In the genomic region with DNA sequence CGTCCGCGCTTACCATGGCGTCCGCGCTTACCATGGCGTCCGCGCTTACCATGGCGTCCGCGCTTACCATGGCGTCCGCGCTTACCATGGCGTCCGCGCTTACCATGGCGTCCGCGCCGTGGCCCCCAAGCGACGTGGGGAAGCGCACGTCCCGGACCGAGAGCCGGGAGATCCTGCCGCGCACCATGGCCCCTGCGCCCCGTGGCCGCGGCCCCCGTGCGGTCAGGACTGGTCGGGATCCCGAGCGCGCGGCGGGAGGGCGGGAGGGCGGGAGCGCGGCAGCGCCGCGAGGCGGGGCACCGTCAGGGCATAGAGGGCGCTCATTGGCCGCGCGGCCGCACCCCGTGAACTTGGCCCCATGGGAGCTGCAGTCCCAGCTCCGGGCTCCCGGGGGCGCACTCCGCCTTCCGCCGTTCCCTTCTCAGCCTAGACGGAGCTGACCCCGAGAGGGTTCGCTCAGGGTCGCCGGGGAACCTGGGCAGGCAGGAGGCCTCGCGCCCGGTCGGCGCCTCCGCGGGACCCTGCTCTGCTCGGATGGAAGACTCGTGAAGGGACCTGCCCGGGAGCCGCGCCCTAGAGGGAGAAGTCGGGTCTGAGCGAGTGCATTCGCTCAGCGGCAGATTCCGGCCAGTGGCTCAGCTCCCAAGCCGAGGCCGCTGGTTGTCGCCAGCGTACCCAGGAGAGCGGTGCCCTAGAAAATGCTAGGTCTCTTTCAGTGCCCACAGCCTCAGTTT, we compare ENCODE assay signal across 1 cellular context.
TF ChIP-seq lines count a peak whose summit lies in the region.

A gene with protein sequence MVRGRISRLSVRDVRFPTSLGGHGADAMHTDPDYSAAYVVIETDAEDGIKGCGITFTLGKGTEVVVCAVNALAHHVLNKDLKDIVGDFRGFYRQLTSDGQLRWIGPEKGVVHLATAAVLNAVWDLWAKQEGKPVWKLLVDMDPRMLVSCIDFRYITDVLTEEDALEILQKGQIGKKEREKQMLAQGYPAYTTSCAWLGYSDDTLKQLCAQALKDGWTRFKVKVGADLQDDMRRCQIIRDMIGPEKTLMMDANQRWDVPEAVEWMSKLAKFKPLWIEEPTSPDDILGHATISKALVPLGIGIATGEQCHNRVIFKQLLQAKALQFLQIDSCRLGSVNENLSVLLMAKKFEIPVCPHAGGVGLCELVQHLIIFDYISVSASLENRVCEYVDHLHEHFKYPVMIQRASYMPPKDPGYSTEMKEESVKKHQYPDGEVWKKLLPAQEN (minus strand): TSS at position 230 of the 734 bp plus-strand sequence. CDS start 43 bp downstream, at position 187.

TF ChIP-seq in K562, 482 proteins besides CTCF, POLR2A, EP300 and RAD21 (continued from another document and continues in another):
- TF ChIP-seq, protein P1, sequence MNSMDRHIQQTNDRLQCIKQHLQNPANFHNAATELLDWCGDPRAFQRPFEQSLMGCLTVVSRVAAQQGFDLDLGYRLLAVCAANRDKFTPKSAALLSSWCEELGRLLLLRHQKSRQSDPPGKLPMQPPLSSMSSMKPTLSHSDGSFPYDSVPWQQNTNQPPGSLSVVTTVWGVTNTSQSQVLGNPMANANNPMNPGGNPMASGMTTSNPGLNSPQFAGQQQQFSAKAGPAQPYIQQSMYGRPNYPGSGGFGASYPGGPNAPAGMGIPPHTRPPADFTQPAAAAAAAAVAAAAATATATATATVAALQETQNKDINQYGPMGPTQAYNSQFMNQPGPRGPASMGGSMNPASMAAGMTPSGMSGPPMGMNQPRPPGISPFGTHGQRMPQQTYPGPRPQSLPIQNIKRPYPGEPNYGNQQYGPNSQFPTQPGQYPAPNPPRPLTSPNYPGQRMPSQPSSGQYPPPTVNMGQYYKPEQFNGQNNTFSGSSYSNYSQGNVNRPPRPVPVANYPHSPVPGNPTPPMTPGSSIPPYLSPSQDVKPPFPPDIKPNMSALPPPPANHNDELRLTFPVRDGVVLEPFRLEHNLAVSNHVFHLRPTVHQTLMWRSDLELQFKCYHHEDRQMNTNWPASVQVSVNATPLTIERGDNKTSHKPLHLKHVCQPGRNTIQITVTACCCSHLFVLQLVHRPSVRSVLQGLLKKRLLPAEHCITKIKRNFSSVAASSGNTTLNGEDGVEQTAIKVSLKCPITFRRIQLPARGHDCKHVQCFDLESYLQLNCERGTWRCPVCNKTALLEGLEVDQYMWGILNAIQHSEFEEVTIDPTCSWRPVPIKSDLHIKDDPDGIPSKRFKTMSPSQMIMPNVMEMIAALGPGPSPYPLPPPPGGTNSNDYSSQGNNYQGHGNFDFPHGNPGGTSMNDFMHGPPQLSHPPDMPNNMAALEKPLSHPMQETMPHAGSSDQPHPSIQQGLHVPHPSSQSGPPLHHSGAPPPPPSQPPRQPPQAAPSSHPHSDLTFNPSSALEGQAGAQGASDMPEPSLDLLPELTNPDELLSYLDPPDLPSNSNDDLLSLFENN (IDR thresholded peaks at IDR 0.05; ENCODE audit: low read depth in 2 of 2, low read length in 2 of 2), result no peak
- TF ChIP-seq PHF21A (IDR thresholded peaks at IDR 0.05; ENCODE audit: borderline replicate concordance, low read depth) (no peak), EWSR1 (IDR thresholded peaks at IDR 0.05; ENCODE audit: borderline replicate concordance, low read depth, partially characterized antibody) (no peak), ZNF778 (CRISPR knock-in tag; IDR thresholded peaks at IDR 0.05) (no peak), C11orf30 (IDR thresholded peaks at IDR 0.05; ENCODE audit: low read depth) (no peak), BHLHE40 (IDR thresholded peaks at IDR 0.05; ENCODE audit: low read length) (0 out of 2 replicates have a peak, but pooled peaks have one; percentile 9), ETS2 (tag; IDR thresholded peaks at IDR 0.05; ENCODE audit: borderline replicate concordance, poor library complexity, severe bottlenecking) (no peak), TOE1 (IDR thresholded peaks at IDR 0.05; ENCODE audit: borderline replicate concordance) (no peak), TOE1 (CRISPR knock-in tag; IDR thresholded peaks at IDR 0.05; ENCODE audit: borderline replicate concordance, low read depth) (0 out of 2 replicates have a peak, but pooled peaks have one; percentile 29), MEF2A (IDR thresholded peaks at IDR 0.05; ENCODE audit: control insufficient read depth, low read depth, low read length) (no peak), ZNF324 (CRISPR knock-in tag; IDR thresholded peaks at IDR 0.05) (no peak)
- TF ChIP-seq, protein P2, sequence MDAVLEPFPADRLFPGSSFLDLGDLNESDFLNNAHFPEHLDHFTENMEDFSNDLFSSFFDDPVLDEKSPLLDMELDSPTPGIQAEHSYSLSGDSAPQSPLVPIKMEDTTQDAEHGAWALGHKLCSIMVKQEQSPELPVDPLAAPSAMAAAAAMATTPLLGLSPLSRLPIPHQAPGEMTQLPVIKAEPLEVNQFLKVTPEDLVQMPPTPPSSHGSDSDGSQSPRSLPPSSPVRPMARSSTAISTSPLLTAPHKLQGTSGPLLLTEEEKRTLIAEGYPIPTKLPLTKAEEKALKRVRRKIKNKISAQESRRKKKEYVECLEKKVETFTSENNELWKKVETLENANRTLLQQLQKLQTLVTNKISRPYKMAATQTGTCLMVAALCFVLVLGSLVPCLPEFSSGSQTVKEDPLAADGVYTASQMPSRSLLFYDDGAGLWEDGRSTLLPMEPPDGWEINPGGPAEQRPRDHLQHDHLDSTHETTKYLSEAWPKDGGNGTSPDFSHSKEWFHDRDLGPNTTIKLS (IDR thresholded peaks at IDR 0.05; ENCODE audit: borderline replicate concordance, low read depth), result no peak
- TF ChIP-seq, protein P3, sequence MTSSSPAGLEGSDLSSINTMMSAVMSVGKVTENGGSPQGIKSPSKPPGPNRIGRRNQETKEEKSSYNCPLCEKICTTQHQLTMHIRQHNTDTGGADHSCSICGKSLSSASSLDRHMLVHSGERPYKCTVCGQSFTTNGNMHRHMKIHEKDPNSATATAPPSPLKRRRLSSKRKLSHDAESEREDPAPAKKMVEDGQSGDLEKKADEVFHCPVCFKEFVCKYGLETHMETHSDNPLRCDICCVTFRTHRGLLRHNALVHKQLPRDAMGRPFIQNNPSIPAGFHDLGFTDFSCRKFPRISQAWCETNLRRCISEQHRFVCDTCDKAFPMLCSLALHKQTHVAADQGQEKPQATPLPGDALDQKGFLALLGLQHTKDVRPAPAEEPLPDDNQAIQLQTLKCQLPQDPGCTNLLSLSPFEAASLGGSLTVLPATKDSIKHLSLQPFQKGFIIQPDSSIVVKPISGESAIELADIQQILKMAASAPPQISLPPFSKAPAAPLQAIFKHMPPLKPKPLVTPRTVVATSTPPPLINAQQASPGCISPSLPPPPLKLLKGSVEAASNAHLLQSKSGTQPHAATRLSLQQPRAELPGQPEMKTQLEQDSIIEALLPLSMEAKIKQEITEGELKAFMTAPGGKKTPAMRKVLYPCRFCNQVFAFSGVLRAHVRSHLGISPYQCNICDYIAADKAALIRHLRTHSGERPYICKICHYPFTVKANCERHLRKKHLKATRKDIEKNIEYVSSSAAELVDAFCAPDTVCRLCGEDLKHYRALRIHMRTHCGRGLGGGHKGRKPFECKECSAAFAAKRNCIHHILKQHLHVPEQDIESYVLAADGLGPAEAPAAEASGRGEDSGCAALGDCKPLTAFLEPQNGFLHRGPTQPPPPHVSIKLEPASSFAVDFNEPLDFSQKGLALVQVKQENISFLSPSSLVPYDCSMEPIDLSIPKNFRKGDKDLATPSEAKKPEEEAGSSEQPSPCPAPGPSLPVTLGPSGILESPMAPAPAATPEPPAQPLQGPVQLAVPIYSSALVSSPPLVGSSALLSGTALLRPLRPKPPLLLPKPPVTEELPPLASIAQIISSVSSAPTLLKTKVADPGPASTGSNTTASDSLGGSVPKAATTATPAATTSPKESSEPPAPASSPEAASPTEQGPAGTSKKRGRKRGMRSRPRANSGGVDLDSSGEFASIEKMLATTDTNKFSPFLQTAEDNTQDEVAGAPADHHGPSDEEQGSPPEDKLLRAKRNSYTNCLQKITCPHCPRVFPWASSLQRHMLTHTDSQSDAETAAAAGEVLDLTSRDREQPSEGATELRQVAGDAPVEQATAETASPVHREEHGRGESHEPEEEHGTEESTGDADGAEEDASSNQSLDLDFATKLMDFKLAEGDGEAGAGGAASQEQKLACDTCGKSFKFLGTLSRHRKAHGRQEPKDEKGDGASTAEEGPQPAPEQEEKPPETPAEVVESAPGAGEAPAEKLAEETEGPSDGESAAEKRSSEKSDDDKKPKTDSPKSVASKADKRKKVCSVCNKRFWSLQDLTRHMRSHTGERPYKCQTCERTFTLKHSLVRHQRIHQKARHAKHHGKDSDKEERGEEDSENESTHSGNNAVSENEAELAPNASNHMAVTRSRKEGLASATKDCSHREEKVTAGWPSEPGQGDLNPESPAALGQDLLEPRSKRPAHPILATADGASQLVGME (CRISPR knock-in tag; IDR thresholded peaks at IDR 0.05), result no peak
- TF ChIP-seq, protein P4, sequence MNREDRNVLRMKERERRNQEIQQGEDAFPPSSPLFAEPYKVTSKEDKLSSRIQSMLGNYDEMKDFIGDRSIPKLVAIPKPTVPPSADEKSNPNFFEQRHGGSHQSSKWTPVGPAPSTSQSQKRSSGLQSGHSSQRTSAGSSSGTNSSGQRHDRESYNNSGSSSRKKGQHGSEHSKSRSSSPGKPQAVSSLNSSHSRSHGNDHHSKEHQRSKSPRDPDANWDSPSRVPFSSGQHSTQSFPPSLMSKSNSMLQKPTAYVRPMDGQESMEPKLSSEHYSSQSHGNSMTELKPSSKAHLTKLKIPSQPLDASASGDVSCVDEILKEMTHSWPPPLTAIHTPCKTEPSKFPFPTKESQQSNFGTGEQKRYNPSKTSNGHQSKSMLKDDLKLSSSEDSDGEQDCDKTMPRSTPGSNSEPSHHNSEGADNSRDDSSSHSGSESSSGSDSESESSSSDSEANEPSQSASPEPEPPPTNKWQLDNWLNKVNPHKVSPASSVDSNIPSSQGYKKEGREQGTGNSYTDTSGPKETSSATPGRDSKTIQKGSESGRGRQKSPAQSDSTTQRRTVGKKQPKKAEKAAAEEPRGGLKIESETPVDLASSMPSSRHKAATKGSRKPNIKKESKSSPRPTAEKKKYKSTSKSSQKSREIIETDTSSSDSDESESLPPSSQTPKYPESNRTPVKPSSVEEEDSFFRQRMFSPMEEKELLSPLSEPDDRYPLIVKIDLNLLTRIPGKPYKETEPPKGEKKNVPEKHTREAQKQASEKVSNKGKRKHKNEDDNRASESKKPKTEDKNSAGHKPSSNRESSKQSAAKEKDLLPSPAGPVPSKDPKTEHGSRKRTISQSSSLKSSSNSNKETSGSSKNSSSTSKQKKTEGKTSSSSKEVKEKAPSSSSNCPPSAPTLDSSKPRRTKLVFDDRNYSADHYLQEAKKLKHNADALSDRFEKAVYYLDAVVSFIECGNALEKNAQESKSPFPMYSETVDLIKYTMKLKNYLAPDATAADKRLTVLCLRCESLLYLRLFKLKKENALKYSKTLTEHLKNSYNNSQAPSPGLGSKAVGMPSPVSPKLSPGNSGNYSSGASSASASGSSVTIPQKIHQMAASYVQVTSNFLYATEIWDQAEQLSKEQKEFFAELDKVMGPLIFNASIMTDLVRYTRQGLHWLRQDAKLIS (CRISPR knock-in tag; IDR thresholded peaks at IDR 0.05), result peak; percentile 86; the same call in 1 of the 2 replicates
- TF ChIP-seq, protein P5, sequence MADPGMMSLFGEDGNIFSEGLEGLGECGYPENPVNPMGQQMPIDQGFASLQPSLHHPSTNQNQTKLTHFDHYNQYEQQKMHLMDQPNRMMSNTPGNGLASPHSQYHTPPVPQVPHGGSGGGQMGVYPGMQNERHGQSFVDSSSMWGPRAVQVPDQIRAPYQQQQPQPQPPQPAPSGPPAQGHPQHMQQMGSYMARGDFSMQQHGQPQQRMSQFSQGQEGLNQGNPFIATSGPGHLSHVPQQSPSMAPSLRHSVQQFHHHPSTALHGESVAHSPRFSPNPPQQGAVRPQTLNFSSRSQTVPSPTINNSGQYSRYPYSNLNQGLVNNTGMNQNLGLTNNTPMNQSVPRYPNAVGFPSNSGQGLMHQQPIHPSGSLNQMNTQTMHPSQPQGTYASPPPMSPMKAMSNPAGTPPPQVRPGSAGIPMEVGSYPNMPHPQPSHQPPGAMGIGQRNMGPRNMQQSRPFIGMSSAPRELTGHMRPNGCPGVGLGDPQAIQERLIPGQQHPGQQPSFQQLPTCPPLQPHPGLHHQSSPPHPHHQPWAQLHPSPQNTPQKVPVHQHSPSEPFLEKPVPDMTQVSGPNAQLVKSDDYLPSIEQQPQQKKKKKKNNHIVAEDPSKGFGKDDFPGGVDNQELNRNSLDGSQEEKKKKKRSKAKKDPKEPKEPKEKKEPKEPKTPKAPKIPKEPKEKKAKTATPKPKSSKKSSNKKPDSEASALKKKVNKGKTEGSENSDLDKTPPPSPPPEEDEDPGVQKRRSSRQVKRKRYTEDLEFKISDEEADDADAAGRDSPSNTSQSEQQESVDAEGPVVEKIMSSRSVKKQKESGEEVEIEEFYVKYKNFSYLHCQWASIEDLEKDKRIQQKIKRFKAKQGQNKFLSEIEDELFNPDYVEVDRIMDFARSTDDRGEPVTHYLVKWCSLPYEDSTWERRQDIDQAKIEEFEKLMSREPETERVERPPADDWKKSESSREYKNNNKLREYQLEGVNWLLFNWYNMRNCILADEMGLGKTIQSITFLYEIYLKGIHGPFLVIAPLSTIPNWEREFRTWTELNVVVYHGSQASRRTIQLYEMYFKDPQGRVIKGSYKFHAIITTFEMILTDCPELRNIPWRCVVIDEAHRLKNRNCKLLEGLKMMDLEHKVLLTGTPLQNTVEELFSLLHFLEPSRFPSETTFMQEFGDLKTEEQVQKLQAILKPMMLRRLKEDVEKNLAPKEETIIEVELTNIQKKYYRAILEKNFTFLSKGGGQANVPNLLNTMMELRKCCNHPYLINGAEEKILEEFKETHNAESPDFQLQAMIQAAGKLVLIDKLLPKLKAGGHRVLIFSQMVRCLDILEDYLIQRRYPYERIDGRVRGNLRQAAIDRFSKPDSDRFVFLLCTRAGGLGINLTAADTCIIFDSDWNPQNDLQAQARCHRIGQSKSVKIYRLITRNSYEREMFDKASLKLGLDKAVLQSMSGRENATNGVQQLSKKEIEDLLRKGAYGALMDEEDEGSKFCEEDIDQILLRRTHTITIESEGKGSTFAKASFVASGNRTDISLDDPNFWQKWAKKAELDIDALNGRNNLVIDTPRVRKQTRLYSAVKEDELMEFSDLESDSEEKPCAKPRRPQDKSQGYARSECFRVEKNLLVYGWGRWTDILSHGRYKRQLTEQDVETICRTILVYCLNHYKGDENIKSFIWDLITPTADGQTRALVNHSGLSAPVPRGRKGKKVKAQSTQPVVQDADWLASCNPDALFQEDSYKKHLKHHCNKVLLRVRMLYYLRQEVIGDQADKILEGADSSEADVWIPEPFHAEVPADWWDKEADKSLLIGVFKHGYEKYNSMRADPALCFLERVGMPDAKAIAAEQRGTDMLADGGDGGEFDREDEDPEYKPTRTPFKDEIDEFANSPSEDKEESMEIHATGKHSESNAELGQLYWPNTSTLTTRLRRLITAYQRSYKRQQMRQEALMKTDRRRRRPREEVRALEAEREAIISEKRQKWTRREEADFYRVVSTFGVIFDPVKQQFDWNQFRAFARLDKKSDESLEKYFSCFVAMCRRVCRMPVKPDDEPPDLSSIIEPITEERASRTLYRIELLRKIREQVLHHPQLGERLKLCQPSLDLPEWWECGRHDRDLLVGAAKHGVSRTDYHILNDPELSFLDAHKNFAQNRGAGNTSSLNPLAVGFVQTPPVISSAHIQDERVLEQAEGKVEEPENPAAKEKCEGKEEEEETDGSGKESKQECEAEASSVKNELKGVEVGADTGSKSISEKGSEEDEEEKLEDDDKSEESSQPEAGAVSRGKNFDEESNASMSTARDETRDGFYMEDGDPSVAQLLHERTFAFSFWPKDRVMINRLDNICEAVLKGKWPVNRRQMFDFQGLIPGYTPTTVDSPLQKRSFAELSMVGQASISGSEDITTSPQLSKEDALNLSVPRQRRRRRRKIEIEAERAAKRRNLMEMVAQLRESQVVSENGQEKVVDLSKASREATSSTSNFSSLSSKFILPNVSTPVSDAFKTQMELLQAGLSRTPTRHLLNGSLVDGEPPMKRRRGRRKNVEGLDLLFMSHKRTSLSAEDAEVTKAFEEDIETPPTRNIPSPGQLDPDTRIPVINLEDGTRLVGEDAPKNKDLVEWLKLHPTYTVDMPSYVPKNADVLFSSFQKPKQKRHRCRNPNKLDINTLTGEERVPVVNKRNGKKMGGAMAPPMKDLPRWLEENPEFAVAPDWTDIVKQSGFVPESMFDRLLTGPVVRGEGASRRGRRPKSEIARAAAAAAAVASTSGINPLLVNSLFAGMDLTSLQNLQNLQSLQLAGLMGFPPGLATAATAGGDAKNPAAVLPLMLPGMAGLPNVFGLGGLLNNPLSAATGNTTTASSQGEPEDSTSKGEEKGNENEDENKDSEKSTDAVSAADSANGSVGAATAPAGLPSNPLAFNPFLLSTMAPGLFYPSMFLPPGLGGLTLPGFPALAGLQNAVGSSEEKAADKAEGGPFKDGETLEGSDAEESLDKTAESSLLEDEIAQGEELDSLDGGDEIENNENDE (IDR thresholded peaks at IDR 0.05; ENCODE audit: low read depth, low read length), result no peak
